In genomic region chr12:53223391-53224267, GRCh38 we compare ENCODE assay signal across 8 cellular contexts. TPM values are rescaled to one million over a fixed set of nuclear protein-coding genes. Genes with fewer than 3 reads are reported as not detected.
DNase-seq lines count a peak whose midpoint lies in the region; ATAC-seq and TF ChIP-seq lines count a peak whose summit lies in the region.

No MANE protein-coding gene starts in this region.

- WGBS in urinary bladder, result 25% methylated on average over 21 of the region's 21 CpGs

- TF ChIP-seq CTCF in breast epithelium (IDR thresholded peaks at IDR 0.05) (no peak), lower lobe of right lung (IDR thresholded peaks at IDR 0.05) (no peak), BE2C (IDR thresholded peaks at IDR 0.05; ENCODE audit: low read depth, low read length) (no peak)

- H3K9me3 ChIP-seq in breast epithelium (no peaks in the 10 kb centered on the region), lower lobe of right lung (no peaks in the 10 kb centered on the region), BE2C (no peaks in the 10 kb centered on the region)

- H3K36me3 ChIP-seq in breast epithelium (no peaks in the 10 kb centered on the region), lower lobe of right lung (peaks cover 7% of the 10 kb centered on the region), urinary bladder (ENCODE audit: insufficient read depth) (no peaks in the 10 kb centered on the region), BE2C (no peaks in the 10 kb centered on the region)

- H3K27me3 ChIP-seq in breast epithelium (no peaks in the 10 kb centered on the region), lower lobe of right lung (ENCODE audit: low read depth) (no peaks in the 10 kb centered on the region), BE2C (no peaks in the 10 kb centered on the region)

- intact Hi-C loops in breast epithelium (cut with DNase I; ENCODE audit: low total_unique reads), result no loop called here
- intact Hi-C loops in lower lobe of right lung (cut with DNase I), result no loop called here

- DNase-seq in activated effector memory CD4-positive, alpha-beta T cell treated with anti-CD3 and anti-CD28 coated beads, Interleukin-2, amount 50 U/mL, for 16 hours, result peak; percentile 75
- DNase-seq in activated effector memory CD4-positive, alpha-beta T cell treated with Interleukin-2 at 50 U/mL for 16 hours, result no peak
- DNase-seq in breast epithelium (ENCODE audit: low spot score in 2 of 2), result no peak
- peak; percentile 58 for DNase-seq in lower lobe of right lung
- DNase-seq in AML-193 (lab: John Stamatoyannopoulos, UW), result no peak
- DNase-seq in BE2C, result no peak
- no peak for DNase-seq in NCI-H1436 treated with DMSO at 0.1 percent for 48 hours (lab: John Stamatoyannopoulos, UW)

- TF ChIP-seq POLR2A in breast epithelium (IDR thresholded peaks at IDR 0.05), result no peak

- H3K27ac ChIP-seq in breast epithelium (peak overlapping the region; percentile 91 to 99), lower lobe of right lung (peak overlapping the region; percentile 95), urinary bladder (ENCODE audit: low read depth) (peak overlapping the region; percentile 81)

- H3K4me1 ChIP-seq in breast epithelium (peaks cover 11 to 44% of the 10 kb centered on the region in 2 donors), lower lobe of right lung (peaks cover 55% of the 10 kb centered on the region), urinary bladder (ENCODE audit: insufficient read depth) (no peaks in the 10 kb centered on the region), BE2C (peaks cover 16% of the 10 kb centered on the region)

- no peak for ATAC-seq in lower lobe of right lung

- H3K4me3 ChIP-seq in breast epithelium, result peak overlapping the region in 2 of 3 donors; percentile 0 to 37
- no peak overlapping the region for H3K4me3 ChIP-seq in lower lobe of right lung
- H3K4me3 ChIP-seq in urinary bladder (ENCODE audit: low read depth, low read length), result no peak overlapping the region
- H3K4me3 ChIP-seq in BE2C (ENCODE audit: low read depth, low read length), result no peak overlapping the region

RNA-seq across cellular contexts. Expression of gene RARG, which starts 8.4 kb away (rescaled TPM):
- total RNA-seq in breast epithelium (10 to 100 TPM; 12.2 to 39.8 (median 23.3) TPM), lower lobe of right lung (30.1 TPM), urinary bladder (37.8 TPM)
- polyA plus RNA-seq in urinary bladder, result 30.5 TPM
- 20.2 TPM for polyA plus RNA-seq in BE2C (2012; ENCODE audit: insufficient read depth, insufficient read length, low read depth)

RNA-seq across cellular contexts. Expression of gene ITGB7, which starts 16.6 kb away (rescaled TPM):
- total RNA-seq in breast epithelium (1 to 10 TPM; 1.1 to 2.9 (median 2.9) TPM), lower lobe of right lung (9.7 TPM), urinary bladder (1.6 TPM)
- polyA plus RNA-seq in urinary bladder, result 1.7 TPM
- polyA plus RNA-seq in BE2C (2012; ENCODE audit: insufficient read depth, insufficient read length, low read depth), result not detected

RNA-seq across cellular contexts. Expression of gene CSAD, which starts 42.9 kb away (rescaled TPM):
- total RNA-seq in breast epithelium (10 to 100 TPM; 60.2 to 74.1 (median 68.8) TPM), lower lobe of right lung (39.2 TPM), urinary bladder (36.9 TPM)
- 19.1 TPM for polyA plus RNA-seq in urinary bladder
- polyA plus RNA-seq in BE2C (2012; ENCODE audit: insufficient read depth, insufficient read length, low read depth), result 12.2 TPM

RNA-seq across cellular contexts. Expression of gene ZNF740, which starts 43.1 kb away (rescaled TPM):
- 10 to 100 TPM; 17.9 to 22.0 (median 19.3) TPM for total RNA-seq in breast epithelium
- total RNA-seq in lower lobe of right lung, result 49.5 TPM
- 22.9 TPM for total RNA-seq in urinary bladder
- 13.5 TPM for polyA plus RNA-seq in urinary bladder
- 35.0 TPM for polyA plus RNA-seq in BE2C (2012; ENCODE audit: insufficient read depth, insufficient read length, low read depth)

RNA-seq across cellular contexts. Expression of gene ESPL1, which starts 44.5 kb away (rescaled TPM):
- total RNA-seq in breast epithelium (1 to 10 TPM in 2 of 3 donors, under 1 TPM in 1; 0.33 to 1.3 (median 1.2) TPM), lower lobe of right lung (2.2 TPM), urinary bladder (4.5 TPM)
- 0.33 TPM for polyA plus RNA-seq in urinary bladder
- 6.3 TPM for polyA plus RNA-seq in BE2C (2012; ENCODE audit: insufficient read depth, insufficient read length, low read depth)

Comparison
In these comparisons a context has a peak if more than half of its experiments do, and no peak if none do; other contexts are left out.
1. DNase-seq: peak in activated effector memory CD4-positive, alpha-beta T cell treated with anti-CD3 and anti-CD28 coated beads, Interleukin-2, amount 50 U/mL, for 16 hours (single experiment) and lower lobe of right lung (single experiment); none in activated effector memory CD4-positive, alpha-beta T cell treated with Interleukin-2 at 50 U/mL for 16 hours (single experiment), breast epithelium (0 of 2), AML-193 (0 of 2), BE2C (single experiment) and NCI-H1436 treated with DMSO at 0.1 percent for 48 hours (single experiment).
2. H3K4me3 ChIP-seq: peak in breast epithelium (2 of 3); none in lower lobe of right lung (single experiment), urinary bladder (single experiment) and BE2C (single experiment).
3. Peak in every context shown above with its lines, with median percentiles within 50 percentile points of each other: H3K27ac ChIP-seq.